11 cellular contexts compared by ENCODE assay signal in the genomic region with DNA sequence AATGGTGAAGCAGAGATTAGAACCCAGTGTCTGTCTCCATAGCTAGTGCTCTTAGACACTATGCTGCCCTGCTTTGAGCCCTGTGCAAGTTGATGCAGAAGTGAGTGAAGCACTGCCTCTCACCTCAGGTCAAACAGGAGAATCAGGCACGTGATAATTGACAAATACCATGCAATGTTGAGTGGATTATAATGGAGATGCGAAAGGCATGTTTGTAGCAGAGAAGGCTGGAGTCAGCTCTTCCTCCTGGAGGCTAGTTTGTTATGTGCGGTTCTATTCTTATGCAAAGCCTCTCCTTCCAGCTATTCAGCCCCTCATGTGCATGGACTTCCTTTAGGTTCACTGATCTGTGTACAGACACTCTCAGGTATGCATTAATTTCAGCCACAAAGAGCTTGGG.
"Had no signal": no experiment of that assay in that cellular context is flagged by ENCODE, and none has a peak within 500 bp of the region (broad histone marks: within the 10 kb centered on the region; RNA-seq: fewer than 3 reads in every experiment).

No MANE protein-coding gene starts in this region.

- H3K4me3 ChIP-seq: gastroesophageal sphincter had no signal

- H3K4me1 ChIP-seq: gastroesophageal sphincter had no signal

- ATAC-seq: activated CD8-positive, alpha-beta T cell treated with anti-CD3 and anti-CD28 coated beads, Interleukin-2, amount 10 ng/mL, durations not matched to agents 7 days and 5 days; activated naive CD4-positive, alpha-beta T cell treated with anti-CD3 and anti-CD28 coated beads, Interleukin-2, amount 50 U/mL, for 72 hours; gastroesophageal sphincter; sciatic nerve had no signal

- DNase-seq: activated B cell treated with CpG ODN at 0.5 μM for 24 hours; activated CD4-positive, alpha-beta T cell treated with anti-CD3 and anti-CD28 coated beads, Interleukin-2, amount 10 ng/mL, durations not matched to agents 24 days and 14 days; activated CD8-positive, alpha-beta memory T cell treated with anti-CD3 and anti-CD28 coated beads, Interleukin-2, amount 50 U/mL, for 4 hours; activated CD8-positive, alpha-beta T cell treated with anti-CD3 and anti-CD28 coated beads, Interleukin-2, amount 10 ng/mL, durations not matched to agents 7 days and 5 days; activated effector memory CD4-positive, alpha-beta T cell treated with anti-CD3 and anti-CD28 coated beads, Interleukin-2, amount 50 U/mL, for 16 hours; activated T-cell treated with anti-CD3 and anti-CD28 coated beads, Interleukin-2, amount 50 U/mL, for 48 hours; erythroblast; T-helper 2 cell had no signal

- H3K9me3 ChIP-seq: gastroesophageal sphincter had no signal

- H3K27ac ChIP-seq: gastroesophageal sphincter had no signal

- H3K27me3 ChIP-seq: gastroesophageal sphincter had no signal

- H3K36me3 ChIP-seq: gastroesophageal sphincter had no signal
